In the genomic region with DNA sequence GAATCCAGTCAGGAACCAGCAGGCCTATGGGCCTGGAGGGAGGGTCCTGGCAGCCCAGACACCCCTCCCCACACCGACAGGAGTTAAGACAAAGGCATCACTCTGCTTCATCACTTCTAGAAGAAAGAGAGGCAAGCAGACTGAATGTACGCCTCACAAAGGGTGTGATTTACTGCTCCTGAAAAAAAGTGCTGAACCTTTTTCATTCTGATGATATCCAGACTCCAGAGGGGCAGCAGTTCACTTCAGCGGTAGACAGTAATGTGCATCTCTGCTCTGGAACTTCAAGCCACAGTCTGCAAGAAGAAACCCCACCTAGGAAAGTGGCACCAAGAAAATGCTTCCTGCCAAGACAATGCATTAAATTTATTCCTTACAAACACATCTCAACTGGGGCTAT, we compare ENCODE assay signal across 24 cellular contexts.
DNase-seq lines count a peak whose midpoint lies in the region; ATAC-seq and TF ChIP-seq lines count a peak whose summit lies in the region.
"Had no signal": no experiment of that assay in that cellular context is flagged by ENCODE, and none has a peak within 500 bp of the region (broad histone marks: within the 10 kb centered on the region; RNA-seq: fewer than 3 reads in every experiment).

No MANE protein-coding gene starts in this region.

- peak overlapping the region; percentile 96 for H3K27ac ChIP-seq in BLaER1
- H3K27ac ChIP-seq in IMR-90 (ENCODE audit: insufficient read depth, low read length) = no peak overlapping the region
- H3K27ac ChIP-seq in neural progenitor cell = no peak overlapping the region
- H3K27ac ChIP-seq: 22Rv1, A549 had no signal

- no peak overlapping the region; the same call in 1 of the 2 replicates for H4K91ac ChIP-seq in IMR-90 (ENCODE audit: insufficient read depth, low read depth, low read length)

- H3K9me3 Mint-ChIP-seq in mesothelial cell of epicardium (peaks cover 7% of the 10 kb centered on the region), neural progenitor cell (no peaks in the 10 kb centered on the region)
- H3K9me3 Mint-ChIP-seq: CD8-positive, alpha-beta memory T cell had no signal

- CTCF ChIA-PET in IMR-90 (lab: Yijun Ruan, JAX) = no interaction called here

- no peak for TF ChIP-seq RAD21 in IMR-90 (IDR thresholded peaks at IDR 0.05; ENCODE audit: low read length)

- dilution Hi-C loops in IMR-90 (cut with HindIII; ENCODE audit: low sequenced_read_pairs, unreplicated experiment) = no loop called here

- H3K36me3 ChIP-seq in BLaER1 (no peaks in the 10 kb centered on the region), IMR-90 (ENCODE audit: control insufficient read depth, insufficient read depth, low read length) (no peaks in the 10 kb centered on the region), neural progenitor cell (no peaks in the 10 kb centered on the region)
- H3K36me3 ChIP-seq: BE2C had no signal

- peak overlapping the region; percentile 25 for H3K27ac Mint-ChIP-seq in mesothelial cell of epicardium
- no peak overlapping the region for H3K27ac Mint-ChIP-seq in neural progenitor cell
- H3K27ac Mint-ChIP-seq: CD14-positive monocyte; CD4-positive, alpha-beta memory T cell; CD4-positive, CD25-positive, alpha-beta regulatory T cell; CD8-positive, alpha-beta memory T cell had no signal

- H3K4me3 ChIP-seq in BLaER1 = peak overlapping the region; percentile 19; the same call in 1 of the 2 replicates
- no peak overlapping the region for H3K4me3 ChIP-seq in IMR-90 (ENCODE audit: insufficient read depth, low read depth, low read length)
- H3K4me3 ChIP-seq in neural progenitor cell = no peak overlapping the region
- H3K4me3 ChIP-seq: A549 had no signal

- H3F3A ChIP-seq in neural progenitor cell (ENCODE audit: low read depth) = no peaks in the 10 kb centered on the region

- no peaks in the 10 kb centered on the region for H3K79me2 ChIP-seq in neural progenitor cell (ENCODE audit: low read depth)

- no peak overlapping the region for H2BK120ac ChIP-seq in IMR-90 (ENCODE audit: low read depth, low read length)

- no peak overlapping the region for H2AK9ac ChIP-seq in IMR-90 (replicated peaks; ENCODE audit: low read depth, low read length, poor library complexity)

- H3K56ac ChIP-seq in IMR-90 (ENCODE audit: extremely low read depth, insufficient read depth, low read length) = no peak overlapping the region

- H3K79me1 ChIP-seq in IMR-90 (ENCODE audit: low read depth in 1 of 2, low read length in 2 of 2) = no peaks in the 10 kb centered on the region

- no peak overlapping the region for H2BK20ac ChIP-seq in IMR-90 (ENCODE audit: low read depth, low read length)

- no peak overlapping the region for H3K18ac ChIP-seq in IMR-90 (ENCODE audit: low read depth, low read length)

- no peak overlapping the region for H2BK5ac ChIP-seq in IMR-90 (ENCODE audit: low read depth, low read length, poor library complexity, severe bottlenecking)

- WGBS in IMR-90 (ENCODE audit: extremely low coverage in 2 of 2, insufficient read length in 1 of 2), 2 experiments = 83% methylated on average over 1 of the region's 3 CpGs; no CpG with 5 or more reads in 1 of the 2 experiments

- H3K4me2 ChIP-seq in BLaER1 = peak overlapping the region; percentile 93
- H3K4me2 ChIP-seq in IMR-90 (ENCODE audit: low read depth, low read length) = no peak overlapping the region
- H3K4me2 ChIP-seq in neural progenitor cell = no peak overlapping the region
- H3K4me2 ChIP-seq: A549 had no signal

- DNase-seq in IMR-90 (no peak), left kidney (ENCODE audit: low read depth, low spot score) (peak; percentile 68), mesothelial cell of epicardium (ENCODE audit: low spot score in 2 of 2, unreplicated experiment in 2 of 2) (no peak), neural progenitor cell (ENCODE audit: low spot score) (no peak), dedifferentiated amniotic fluid mesenchymal stem cell (ENCODE audit: extremely low spot score) (no peak), GDM1 (lab: John Stamatoyannopoulos, UW) (no peak)
- DNase-seq: BE2C; C1 segment of cervical spinal cord; CD4-positive, alpha-beta memory T cell; CD4-positive, CD25-positive, alpha-beta regulatory T cell; CD8-positive, alpha-beta memory T cell; COR-L47; DMS 273 treated with DMSO at 0.1 percent for 48 hours; DMS153; DMS53; DMS79; DND-41; EL; GF-D8 had no signal

- no peaks in the 10 kb centered on the region for H3K27me3 Mint-ChIP-seq in mesothelial cell of epicardium (ENCODE audit: low read depth)
- H3K27me3 Mint-ChIP-seq in neural progenitor cell (ENCODE audit: insufficient read depth, low read depth) = peaks cover 3% of the 10 kb centered on the region
- H3K27me3 Mint-ChIP-seq: CD4-positive, CD25-positive, alpha-beta regulatory T cell had no signal

- H3K4me1 ChIP-seq in BLaER1 (peaks cover 90% of the 10 kb centered on the region), IMR-90 (ENCODE audit: control insufficient read depth, insufficient read depth, low read length) (peaks cover 4% of the 10 kb centered on the region; the same call in 1 of the 2 replicates), neural progenitor cell (peaks cover 6% of the 10 kb centered on the region)
- H3K4me1 ChIP-seq: A549, BE2C had no signal

- H4K8ac ChIP-seq in IMR-90 (ENCODE audit: low read depth in 2 of 2, low read length in 2 of 2) = no peak overlapping the region

- no peak for ATAC-seq in IMR-90 (ENCODE audit: low read depth)
- ATAC-seq in activated CD4-positive, CD25-positive, alpha-beta regulatory T cell treated with anti-CD3 and anti-CD28 coated beads, Interleukin-2, amount 50 U/mL, for 24 hours = no peak
- ATAC-seq: A549 had no signal

- H3K36me3 Mint-ChIP-seq in mesothelial cell of epicardium (no peaks in the 10 kb centered on the region), neural progenitor cell (no peaks in the 10 kb centered on the region)
- H3K36me3 Mint-ChIP-seq: CD14-positive monocyte; CD4-positive, alpha-beta memory T cell; CD4-positive, CD25-positive, alpha-beta regulatory T cell; CD8-positive, alpha-beta memory T cell had no signal

- H3K23ac ChIP-seq in IMR-90 (ENCODE audit: low read depth, low read length) = no peak overlapping the region

- no peak for TF ChIP-seq CTCF in IMR-90 (conservative IDR thresholded peaks at IDR 0.05; ENCODE audit: low read depth, low read length)
- TF ChIP-seq CTCF in mesothelial cell of epicardium (IDR thresholded peaks at IDR 0.05; ENCODE audit: unreplicated experiment) = no peak
- TF ChIP-seq CTCF in neural progenitor cell (IDR thresholded peaks at IDR 0.05) = no peak

- no peaks in the 10 kb centered on the region for H3K27me3 ChIP-seq in BLaER1
- H3K27me3 ChIP-seq in IMR-90 (ENCODE audit: control insufficient read depth, insufficient read depth, low read length) = no peaks in the 10 kb centered on the region
- H3K27me3 ChIP-seq in neural progenitor cell = no peaks in the 10 kb centered on the region
- H3K27me3 ChIP-seq: BE2C had no signal

- peaks cover 4% of the 10 kb centered on the region for H3K4me1 Mint-ChIP-seq in mesothelial cell of epicardium
- peaks cover 9% of the 10 kb centered on the region for H3K4me1 Mint-ChIP-seq in neural progenitor cell
- H3K4me1 Mint-ChIP-seq: CD14-positive monocyte; CD4-positive, alpha-beta memory T cell; CD4-positive, CD25-positive, alpha-beta regulatory T cell; CD8-positive, alpha-beta memory T cell had no signal

- intact Hi-C loops in IMR-90 (cut with micrococcal nuclease) = no loop called here

- POLR2A ChIA-PET in IMR-90 (lab: Charles Lee; ENCODE audit: unreplicated experiment) = no interaction called here

- H4K5ac ChIP-seq in IMR-90 (ENCODE audit: low read depth, low read length) = no peak overlapping the region

- H3K9me3 ChIP-seq in BLaER1 (peaks cover 10% of the 10 kb centered on the region; the same call in 1 of the 2 replicates), IMR-90 (ENCODE audit: control insufficient read depth, insufficient read depth, low read length) (no peaks in the 10 kb centered on the region; the same call in 1 of the 2 replicates), neural progenitor cell (ENCODE audit: low read depth) (no peaks in the 10 kb centered on the region)
- H3K9me3 ChIP-seq: A549, BE2C had no signal

- no peak overlapping the region for H3K4ac ChIP-seq in IMR-90 (ENCODE audit: low read depth, low read length)

- H4K20me1 ChIP-seq in BLaER1 = no peaks in the 10 kb centered on the region
- no peaks in the 10 kb centered on the region for H4K20me1 ChIP-seq in IMR-90 (ENCODE audit: insufficient read depth, low read length)
- H4K20me1 ChIP-seq in neural progenitor cell (ENCODE audit: low read depth) = no peaks in the 10 kb centered on the region

- BruUV-seq in IMR-90 (replicated peaks; lab: Mats Ljungman, UMichigan) = no TSS peak

- in situ Hi-C loops in IMR-90 (cut with MboI; ENCODE audit: low sequenced_read_pairs) = no loop called here

- no peak overlapping the region for H2AK5ac ChIP-seq in IMR-90 (ENCODE audit: low read depth, low read length)

- no peak for TF ChIP-seq POLR2A in IMR-90 (IDR thresholded peaks at IDR 0.05; ENCODE audit: low read depth, low read length)

- peak overlapping the region; percentile 69 for H3K9ac ChIP-seq in BLaER1
- no peak overlapping the region for H3K9ac ChIP-seq in IMR-90 (ENCODE audit: low read depth, low read length)
- H3K9ac ChIP-seq in neural progenitor cell = no peak overlapping the region

- H3K4me3 Mint-ChIP-seq in mesothelial cell of epicardium (no peak overlapping the region), neural progenitor cell (no peak overlapping the region)
- H3K4me3 Mint-ChIP-seq: CD14-positive monocyte; CD4-positive, alpha-beta memory T cell; CD4-positive, CD25-positive, alpha-beta regulatory T cell; CD8-positive, alpha-beta memory T cell had no signal

- peaks cover 9% of the 10 kb centered on the region for H3K9me1 ChIP-seq in IMR-90 (ENCODE audit: insufficient read depth, low read length)

- no peak overlapping the region for H3K14ac ChIP-seq in IMR-90 (replicated peaks; ENCODE audit: low read depth, low read length)

- H2AFZ ChIP-seq in IMR-90 (replicated peaks; ENCODE audit: low read length, poor library complexity) = peak overlapping the region; percentile 1
- no peak overlapping the region for H2AFZ ChIP-seq in neural progenitor cell (replicated peaks)

- H2BK15ac ChIP-seq in IMR-90 (ENCODE audit: low read depth, low read length) = no peak overlapping the region

TF ChIP-seq in IMR-90, 13 proteins besides CTCF, POLR2A, EP300 and RAD21 (continues in another document):
- TF ChIP-seq NFE2L2 (IDR thresholded peaks at IDR 0.05; ENCODE audit: low read depth, low read length) (no peak), SMC3 (IDR thresholded peaks at IDR 0.05; ENCODE audit: low read depth, low read length) (no peak), CHD1 (IDR thresholded peaks at IDR 0.05; ENCODE audit: low read depth, low read length) (no peak), BHLHE40 (IDR thresholded peaks at IDR 0.05; ENCODE audit: low read depth, low read length) (no peak), RFX5 (IDR thresholded peaks at IDR 0.05; ENCODE audit: low read depth, low read length) (no peak), CEBPB (IDR thresholded peaks at IDR 0.05; ENCODE audit: low read depth, low read length) (no peak), MAFK (IDR thresholded peaks at IDR 0.05; ENCODE audit: low read depth, low read length) (no peak)
